1 cellular context compared by ENCODE assay signal in the genomic region with DNA sequence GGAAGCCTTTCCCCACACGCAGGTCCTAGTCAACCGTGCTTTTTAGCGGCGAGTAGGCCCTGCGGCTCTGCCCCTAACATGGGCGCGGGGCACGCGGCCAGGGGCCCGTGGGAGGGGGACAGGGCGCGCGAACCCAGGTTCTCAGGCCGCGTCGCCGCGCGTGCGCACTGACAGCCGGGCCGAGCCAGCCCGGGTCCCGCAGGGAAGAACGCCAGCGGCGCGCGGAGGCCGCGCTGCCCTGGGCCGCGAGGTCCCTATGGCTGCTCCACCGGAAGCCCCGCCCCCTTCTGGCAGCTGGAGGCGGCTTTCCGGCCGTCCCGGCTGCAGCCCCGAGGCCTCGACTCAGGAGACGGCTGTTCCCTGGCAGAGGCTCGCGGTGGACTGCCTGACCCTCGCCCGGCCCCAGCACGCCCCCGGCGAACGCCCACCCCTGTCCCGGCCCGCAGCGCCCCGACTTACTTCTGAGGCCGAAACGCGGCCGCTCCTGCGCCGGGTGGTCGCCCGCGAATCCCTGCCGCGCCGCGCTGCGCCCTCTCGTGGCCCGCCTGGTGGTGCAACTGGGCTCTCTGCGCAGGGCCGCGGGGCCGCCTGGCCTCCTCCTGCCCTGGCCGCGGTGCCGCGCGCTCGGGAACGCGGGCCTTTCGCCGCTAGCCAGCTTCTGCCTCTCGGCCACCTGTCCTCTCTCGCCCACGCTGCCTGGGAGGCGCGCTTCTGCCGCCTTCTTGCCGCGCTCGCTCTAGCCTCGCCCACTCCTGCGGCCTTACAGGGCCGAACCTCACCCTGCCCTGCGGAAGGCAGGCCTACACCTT.
TF ChIP-seq lines count a peak whose summit lies in the region.

No MANE protein-coding gene starts in this region.

TF ChIP-seq in HepG2, 621 proteins besides CTCF, POLR2A, EP300 and RAD21 (continued from another document and continues in another):
- TF ChIP-seq, protein P1, sequence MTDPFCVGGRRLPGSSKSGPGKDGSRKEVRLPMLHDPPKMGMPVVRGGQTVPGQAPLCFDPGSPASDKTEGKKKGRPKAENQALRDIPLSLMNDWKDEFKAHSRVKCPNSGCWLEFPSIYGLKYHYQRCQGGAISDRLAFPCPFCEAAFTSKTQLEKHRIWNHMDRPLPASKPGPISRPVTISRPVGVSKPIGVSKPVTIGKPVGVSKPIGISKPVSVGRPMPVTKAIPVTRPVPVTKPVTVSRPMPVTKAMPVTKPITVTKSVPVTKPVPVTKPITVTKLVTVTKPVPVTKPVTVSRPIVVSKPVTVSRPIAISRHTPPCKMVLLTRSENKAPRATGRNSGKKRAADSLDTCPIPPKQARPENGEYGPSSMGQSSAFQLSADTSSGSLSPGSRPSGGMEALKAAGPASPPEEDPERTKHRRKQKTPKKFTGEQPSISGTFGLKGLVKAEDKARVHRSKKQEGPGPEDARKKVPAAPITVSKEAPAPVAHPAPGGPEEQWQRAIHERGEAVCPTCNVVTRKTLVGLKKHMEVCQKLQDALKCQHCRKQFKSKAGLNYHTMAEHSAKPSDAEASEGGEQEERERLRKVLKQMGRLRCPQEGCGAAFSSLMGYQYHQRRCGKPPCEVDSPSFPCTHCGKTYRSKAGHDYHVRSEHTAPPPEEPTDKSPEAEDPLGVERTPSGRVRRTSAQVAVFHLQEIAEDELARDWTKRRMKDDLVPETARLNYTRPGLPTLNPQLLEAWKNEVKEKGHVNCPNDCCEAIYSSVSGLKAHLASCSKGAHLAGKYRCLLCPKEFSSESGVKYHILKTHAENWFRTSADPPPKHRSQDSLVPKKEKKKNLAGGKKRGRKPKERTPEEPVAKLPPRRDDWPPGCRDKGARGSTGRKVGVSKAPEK (CRISPR knock-in tag; IDR thresholded peaks at IDR 0.05; ENCODE audit: borderline replicate concordance) = no peak
- TF ChIP-seq PHB2 (IDR thresholded peaks at IDR 0.05; ENCODE audit: partially characterized antibody) (no peak), ZNF776 (CRISPR knock-in tag; IDR thresholded peaks at IDR 0.05) (peak; percentile 57; the same call in 1 of the 2 replicates), ELF1 (CRISPR knock-in tag; IDR thresholded peaks at IDR 0.05) (no peak), EED (CRISPR knock-in tag; IDR thresholded peaks at IDR 0.05) (no peak; the same call in 1 of the 2 replicates), IKZF4 (CRISPR knock-in tag; IDR thresholded peaks at IDR 0.05; ENCODE audit: borderline replicate concordance, low read depth, not compliant biosample characterization) (peak; percentile 92), ZNF552 (CRISPR knock-in tag; IDR thresholded peaks at IDR 0.05; ENCODE audit: borderline replicate concordance) (peak; percentile 68; the same call in 1 of the 2 replicates), ZFP37 (CRISPR knock-in tag; IDR thresholded peaks at IDR 0.05; ENCODE audit: borderline replicate concordance) (no peak), TBX2 (CRISPR knock-in tag; IDR thresholded peaks at IDR 0.05; ENCODE audit: borderline replicate concordance) (peak; percentile 89), ZNF431 (CRISPR knock-in tag; IDR thresholded peaks at IDR 0.05; ENCODE audit: borderline replicate concordance, low read depth) (peak; percentile 58), ZBTB20 (CRISPR knock-in tag; IDR thresholded peaks at IDR 0.05; ENCODE audit: borderline replicate concordance, low read depth) (no peak), ZNF10 (CRISPR knock-in tag; IDR thresholded peaks at IDR 0.05; ENCODE audit: borderline replicate concordance, low read depth) (no peak), CREB1 (IDR thresholded peaks at IDR 0.05) (no peak), CREB1 (CRISPR knock-in tag; IDR thresholded peaks at IDR 0.05) (no peak), FOXA1 (IDR thresholded peaks at IDR 0.05) (no peak), FOXA1 (CRISPR knock-in tag; IDR thresholded peaks at IDR 0.05) (peak; percentile 33), YEATS2 (CRISPR knock-in tag; IDR thresholded peaks at IDR 0.05; ENCODE audit: borderline replicate concordance) (0 out of 2 replicates have a peak, but pooled peaks have one; percentile 65), ZNF446 (CRISPR knock-in tag; IDR thresholded peaks at IDR 0.05) (no peak), NCOR1 (IDR thresholded peaks at IDR 0.05; ENCODE audit: borderline replicate concordance, low read length) (no peak), KAT2B (IDR thresholded peaks at IDR 0.05; ENCODE audit: borderline replicate concordance, low read depth, low read length) (no peak), SRSF9 (IDR thresholded peaks at IDR 0.05; ENCODE audit: borderline replicate concordance, insufficient read depth, low read depth, low read length, poor library complexity, severe bottlenecking) (no peak), GPN1 (CRISPR knock-in tag; IDR thresholded peaks at IDR 0.05; ENCODE audit: borderline replicate concordance) (peak; percentile 50; the same call in 1 of the 2 replicates), ZNF83 (CRISPR knock-in tag; IDR thresholded peaks at IDR 0.05; ENCODE audit: borderline replicate concordance) (peak; percentile 80; the same call in 1 of the 2 replicates), ZNF605 (CRISPR knock-in tag; IDR thresholded peaks at IDR 0.05) (peak; percentile 91), ZNF724P (CRISPR knock-in tag; IDR thresholded peaks at IDR 0.05; ENCODE audit: borderline replicate concordance) (peak; percentile 94; the same call in 1 of the 2 replicates), ETV5 (CRISPR knock-in tag; IDR thresholded peaks at IDR 0.05; ENCODE audit: borderline replicate concordance) (peak; percentile 79), MTA1 (CRISPR knock-in tag; IDR thresholded peaks at IDR 0.05; ENCODE audit: borderline replicate concordance) (0 out of 2 replicates have a peak, but pooled peaks have one; percentile 19), FOXO1 (CRISPR knock-in tag; IDR thresholded peaks at IDR 0.05) (peak; percentile 64), ZNF12 (CRISPR knock-in tag; IDR thresholded peaks at IDR 0.05) (peak; percentile 23), SALL1 (CRISPR knock-in tag; IDR thresholded peaks at IDR 0.05) (peak; percentile 94), MAZ (IDR thresholded peaks at IDR 0.05; ENCODE audit: borderline replicate concordance, low read depth, low read length) (no peak; the same call in 1 of the 2 replicates), MAZ (CRISPR knock-in tag; IDR thresholded peaks at IDR 0.05; ENCODE audit: low read depth) (peak; percentile 91), POLR2AphosphoS5 (IDR thresholded peaks at IDR 0.05; ENCODE audit: low read depth, low read length) (no peak), ZBTB21 (CRISPR knock-in tag; IDR thresholded peaks at IDR 0.05) (no peak)
- TF ChIP-seq, protein P2, sequence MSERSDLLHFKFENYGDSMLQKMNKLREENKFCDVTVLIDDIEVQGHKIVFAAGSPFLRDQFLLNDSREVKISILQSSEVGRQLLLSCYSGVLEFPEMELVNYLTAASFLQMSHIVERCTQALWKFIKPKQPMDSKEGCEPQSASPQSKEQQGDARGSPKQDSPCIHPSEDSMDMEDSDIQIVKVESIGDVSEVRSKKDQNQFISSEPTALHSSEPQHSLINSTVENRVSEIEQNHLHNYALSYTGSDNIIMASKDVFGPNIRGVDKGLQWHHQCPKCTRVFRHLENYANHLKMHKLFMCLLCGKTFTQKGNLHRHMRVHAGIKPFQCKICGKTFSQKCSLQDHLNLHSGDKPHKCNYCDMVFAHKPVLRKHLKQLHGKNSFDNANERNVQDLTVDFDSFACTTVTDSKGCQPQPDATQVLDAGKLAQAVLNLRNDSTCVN (CRISPR knock-in tag; IDR thresholded peaks at IDR 0.05; ENCODE audit: borderline replicate concordance) = no peak
- TF ChIP-seq, protein P3, sequence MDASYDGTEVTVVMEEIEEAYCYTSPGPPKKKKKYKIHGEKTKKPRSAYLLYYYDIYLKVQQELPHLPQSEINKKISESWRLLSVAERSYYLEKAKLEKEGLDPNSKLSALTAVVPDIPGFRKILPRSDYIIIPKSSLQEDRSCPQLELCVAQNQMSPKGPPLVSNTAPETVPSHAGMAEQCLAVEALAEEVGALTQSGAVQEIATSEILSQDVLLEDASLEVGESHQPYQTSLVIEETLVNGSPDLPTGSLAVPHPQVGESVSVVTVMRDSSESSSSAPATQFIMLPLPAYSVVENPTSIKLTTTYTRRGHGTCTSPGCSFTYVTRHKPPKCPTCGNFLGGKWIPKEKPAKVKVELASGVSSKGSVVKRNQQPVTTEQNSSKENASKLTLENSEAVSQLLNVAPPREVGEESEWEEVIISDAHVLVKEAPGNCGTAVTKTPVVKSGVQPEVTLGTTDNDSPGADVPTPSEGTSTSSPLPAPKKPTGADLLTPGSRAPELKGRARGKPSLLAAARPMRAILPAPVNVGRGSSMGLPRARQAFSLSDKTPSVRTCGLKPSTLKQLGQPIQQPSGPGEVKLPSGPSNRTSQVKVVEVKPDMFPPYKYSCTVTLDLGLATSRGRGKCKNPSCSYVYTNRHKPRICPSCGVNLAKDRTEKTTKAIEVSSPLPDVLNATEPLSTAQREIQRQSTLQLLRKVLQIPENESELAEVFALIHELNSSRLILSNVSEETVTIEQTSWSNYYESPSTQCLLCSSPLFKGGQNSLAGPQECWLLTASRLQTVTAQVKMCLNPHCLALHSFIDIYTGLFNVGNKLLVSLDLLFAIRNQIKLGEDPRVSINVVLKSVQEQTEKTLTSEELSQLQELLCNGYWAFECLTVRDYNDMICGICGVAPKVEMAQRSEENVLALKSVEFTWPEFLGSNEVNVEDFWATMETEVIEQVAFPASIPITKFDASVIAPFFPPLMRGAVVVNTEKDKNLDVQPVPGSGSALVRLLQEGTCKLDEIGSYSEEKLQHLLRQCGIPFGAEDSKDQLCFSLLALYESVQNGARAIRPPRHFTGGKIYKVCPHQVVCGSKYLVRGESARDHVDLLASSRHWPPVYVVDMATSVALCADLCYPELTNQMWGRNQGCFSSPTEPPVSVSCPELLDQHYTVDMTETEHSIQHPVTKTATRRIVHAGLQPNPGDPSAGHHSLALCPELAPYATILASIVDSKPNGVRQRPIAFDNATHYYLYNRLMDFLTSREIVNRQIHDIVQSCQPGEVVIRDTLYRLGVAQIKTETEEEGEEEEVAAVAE (CRISPR knock-in tag; IDR thresholded peaks at IDR 0.05; ENCODE audit: borderline replicate concordance) = peak; percentile 15; the same call in 1 of the 2 replicates
- TF ChIP-seq, protein P4, sequence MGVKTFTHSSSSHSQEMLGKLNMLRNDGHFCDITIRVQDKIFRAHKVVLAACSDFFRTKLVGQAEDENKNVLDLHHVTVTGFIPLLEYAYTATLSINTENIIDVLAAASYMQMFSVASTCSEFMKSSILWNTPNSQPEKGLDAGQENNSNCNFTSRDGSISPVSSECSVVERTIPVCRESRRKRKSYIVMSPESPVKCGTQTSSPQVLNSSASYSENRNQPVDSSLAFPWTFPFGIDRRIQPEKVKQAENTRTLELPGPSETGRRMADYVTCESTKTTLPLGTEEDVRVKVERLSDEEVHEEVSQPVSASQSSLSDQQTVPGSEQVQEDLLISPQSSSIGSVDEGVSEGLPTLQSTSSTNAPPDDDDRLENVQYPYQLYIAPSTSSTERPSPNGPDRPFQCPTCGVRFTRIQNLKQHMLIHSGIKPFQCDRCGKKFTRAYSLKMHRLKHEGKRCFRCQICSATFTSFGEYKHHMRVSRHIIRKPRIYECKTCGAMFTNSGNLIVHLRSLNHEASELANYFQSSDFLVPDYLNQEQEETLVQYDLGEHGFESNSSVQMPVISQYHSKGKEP (CRISPR knock-in tag; IDR thresholded peaks at IDR 0.05) = no peak
- TF ChIP-seq, protein P5, sequence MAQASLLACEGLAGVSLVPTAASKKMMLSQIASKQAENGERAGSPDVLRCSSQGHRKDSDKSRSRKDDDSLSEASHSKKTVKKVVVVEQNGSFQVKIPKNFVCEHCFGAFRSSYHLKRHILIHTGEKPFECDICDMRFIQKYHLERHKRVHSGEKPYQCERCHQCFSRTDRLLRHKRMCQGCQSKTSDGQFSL (CRISPR knock-in tag; IDR thresholded peaks at IDR 0.05) = peak; percentile 59
- TF ChIP-seq, protein P6, sequence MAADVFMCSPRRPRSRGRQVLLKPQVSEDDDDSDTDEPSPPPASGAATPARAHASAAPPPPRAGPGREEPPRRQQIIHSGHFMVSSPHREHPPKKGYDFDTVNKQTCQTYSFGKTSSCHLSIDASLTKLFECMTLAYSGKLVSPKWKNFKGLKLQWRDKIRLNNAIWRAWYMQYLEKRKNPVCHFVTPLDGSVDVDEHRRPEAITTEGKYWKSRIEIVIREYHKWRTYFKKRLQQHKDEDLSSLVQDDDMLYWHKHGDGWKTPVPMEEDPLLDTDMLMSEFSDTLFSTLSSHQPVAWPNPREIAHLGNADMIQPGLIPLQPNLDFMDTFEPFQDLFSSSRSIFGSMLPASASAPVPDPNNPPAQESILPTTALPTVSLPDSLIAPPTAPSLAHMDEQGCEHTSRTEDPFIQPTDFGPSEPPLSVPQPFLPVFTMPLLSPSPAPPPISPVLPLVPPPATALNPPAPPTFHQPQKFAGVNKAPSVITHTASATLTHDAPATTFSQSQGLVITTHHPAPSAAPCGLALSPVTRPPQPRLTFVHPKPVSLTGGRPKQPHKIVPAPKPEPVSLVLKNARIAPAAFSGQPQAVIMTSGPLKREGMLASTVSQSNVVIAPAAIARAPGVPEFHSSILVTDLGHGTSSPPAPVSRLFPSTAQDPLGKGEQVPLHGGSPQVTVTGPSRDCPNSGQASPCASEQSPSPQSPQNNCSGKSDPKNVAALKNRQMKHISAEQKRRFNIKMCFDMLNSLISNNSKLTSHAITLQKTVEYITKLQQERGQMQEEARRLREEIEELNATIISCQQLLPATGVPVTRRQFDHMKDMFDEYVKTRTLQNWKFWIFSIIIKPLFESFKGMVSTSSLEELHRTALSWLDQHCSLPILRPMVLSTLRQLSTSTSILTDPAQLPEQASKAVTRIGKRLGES (CRISPR knock-in tag; IDR thresholded peaks at IDR 0.05; ENCODE audit: borderline replicate concordance) = peak; percentile 83
- TF ChIP-seq, protein P7, sequence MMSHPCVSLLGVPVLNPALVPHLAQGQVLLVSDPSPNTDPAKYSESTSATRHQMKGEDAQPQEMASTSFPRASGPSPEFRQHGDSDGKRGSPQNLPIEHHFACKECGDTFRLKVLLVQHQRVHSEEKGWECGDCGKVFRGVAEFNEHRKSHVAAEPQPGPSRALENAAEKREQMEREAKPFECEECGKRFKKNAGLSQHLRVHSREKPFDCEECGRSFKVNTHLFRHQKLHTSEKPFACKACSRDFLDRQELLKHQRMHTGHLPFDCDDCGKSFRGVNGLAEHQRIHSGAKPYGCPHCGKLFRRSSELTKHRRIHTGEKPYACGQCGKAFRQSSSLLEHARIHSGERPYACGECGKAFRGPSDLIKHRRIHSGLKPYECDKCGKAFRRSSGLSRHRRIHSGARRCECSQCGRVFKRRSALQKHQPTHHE (CRISPR knock-in tag; IDR thresholded peaks at IDR 0.05; ENCODE audit: borderline replicate concordance) = no peak; the same call in 1 of the 2 replicates
- TF ChIP-seq, protein P8, sequence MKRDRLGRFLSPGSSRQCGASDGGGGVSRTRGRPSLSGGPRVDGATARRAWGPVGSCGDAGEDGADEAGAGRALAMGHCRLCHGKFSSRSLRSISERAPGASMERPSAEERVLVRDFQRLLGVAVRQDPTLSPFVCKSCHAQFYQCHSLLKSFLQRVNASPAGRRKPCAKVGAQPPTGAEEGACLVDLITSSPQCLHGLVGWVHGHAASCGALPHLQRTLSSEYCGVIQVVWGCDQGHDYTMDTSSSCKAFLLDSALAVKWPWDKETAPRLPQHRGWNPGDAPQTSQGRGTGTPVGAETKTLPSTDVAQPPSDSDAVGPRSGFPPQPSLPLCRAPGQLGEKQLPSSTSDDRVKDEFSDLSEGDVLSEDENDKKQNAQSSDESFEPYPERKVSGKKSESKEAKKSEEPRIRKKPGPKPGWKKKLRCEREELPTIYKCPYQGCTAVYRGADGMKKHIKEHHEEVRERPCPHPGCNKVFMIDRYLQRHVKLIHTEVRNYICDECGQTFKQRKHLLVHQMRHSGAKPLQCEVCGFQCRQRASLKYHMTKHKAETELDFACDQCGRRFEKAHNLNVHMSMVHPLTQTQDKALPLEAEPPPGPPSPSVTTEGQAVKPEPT (CRISPR knock-in tag; IDR thresholded peaks at IDR 0.05; ENCODE audit: low read depth) = peak; percentile 97
